ENCODE assay signal across 20 cellular contexts in the genomic region with DNA sequence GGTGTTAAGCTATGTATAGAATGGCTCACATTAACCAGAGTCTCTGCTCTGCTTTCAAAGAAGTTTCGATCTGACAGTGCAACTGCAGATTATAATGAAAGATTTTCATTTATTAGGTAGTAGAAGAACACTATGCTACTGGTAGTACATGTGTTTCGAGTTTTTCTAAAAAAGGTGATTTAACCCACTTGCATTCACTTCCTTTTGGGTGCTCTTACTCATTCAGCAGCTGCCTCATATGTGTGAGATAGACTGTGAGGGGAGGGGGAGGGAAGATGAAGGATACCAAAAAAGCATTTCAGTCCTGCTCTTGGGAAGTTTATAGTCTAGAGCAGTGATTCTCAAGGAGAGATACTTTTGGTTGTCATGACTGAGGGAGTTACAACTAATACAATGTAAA.
"Had no signal": no experiment of that assay in that cellular context is flagged by ENCODE, and none has a peak within 500 bp of the region (broad histone marks: within the 10 kb centered on the region; RNA-seq: fewer than 3 reads in every experiment).

No MANE protein-coding gene starts in this region.

- DNase-seq: dermis blood vessel endothelial cell; dorsolateral prefrontal cortex; effector CD4-positive, alpha-beta T cell; effector memory CD4-positive, alpha-beta T cell; foreskin keratinocyte; glutamatergic neuron; head of caudate nucleus; heart right ventricle; hippocampal formation; left cardiac atrium; left lung; left ventricle myocardium superior; lower lobe of right lung; mesenchymal stem cell; mucosa of descending colon; naive B cell had no signal

- H3K4me1 Mint-ChIP-seq: mesothelial cell of epicardium, naive B cell had no signal

- H3K9me3 Mint-ChIP-seq: mesothelial cell of epicardium had no signal

- H3K9me3 ChIP-seq: esophagus muscularis mucosa, gastroesophageal sphincter, heart right ventricle, left lung, lower lobe of right lung, mucosa of descending colon had no signal

- ATAC-seq: foreskin keratinocyte, gastroesophageal sphincter, heart right ventricle, left cardiac atrium, left lung, left ventricle myocardium superior, lower lobe of right lung, mucosa of descending colon had no signal

- H3K27ac ChIP-seq: coronary artery, dorsolateral prefrontal cortex, esophagus muscularis mucosa, foreskin keratinocyte, gastroesophageal sphincter, heart right ventricle, left lung, lower lobe of right lung had no signal

- H3K4me3 ChIP-seq: coronary artery, dorsolateral prefrontal cortex, esophagus muscularis mucosa, gastroesophageal sphincter, heart right ventricle, left lung, lower lobe of right lung, mucosa of descending colon had no signal

- H3K27ac Mint-ChIP-seq: mesothelial cell of epicardium had no signal

- H3K4me1 ChIP-seq: esophagus muscularis mucosa, foreskin keratinocyte, gastroesophageal sphincter, left lung, lower lobe of right lung had no signal

- H3K27me3 Mint-ChIP-seq: naive B cell had no signal

- H3K27me3 ChIP-seq: dorsolateral prefrontal cortex, esophagus muscularis mucosa, foreskin keratinocyte, gastroesophageal sphincter, heart right ventricle, left lung had no signal

- H3K4me3 Mint-ChIP-seq: mesothelial cell of epicardium, naive B cell had no signal
